In the genomic region with DNA sequence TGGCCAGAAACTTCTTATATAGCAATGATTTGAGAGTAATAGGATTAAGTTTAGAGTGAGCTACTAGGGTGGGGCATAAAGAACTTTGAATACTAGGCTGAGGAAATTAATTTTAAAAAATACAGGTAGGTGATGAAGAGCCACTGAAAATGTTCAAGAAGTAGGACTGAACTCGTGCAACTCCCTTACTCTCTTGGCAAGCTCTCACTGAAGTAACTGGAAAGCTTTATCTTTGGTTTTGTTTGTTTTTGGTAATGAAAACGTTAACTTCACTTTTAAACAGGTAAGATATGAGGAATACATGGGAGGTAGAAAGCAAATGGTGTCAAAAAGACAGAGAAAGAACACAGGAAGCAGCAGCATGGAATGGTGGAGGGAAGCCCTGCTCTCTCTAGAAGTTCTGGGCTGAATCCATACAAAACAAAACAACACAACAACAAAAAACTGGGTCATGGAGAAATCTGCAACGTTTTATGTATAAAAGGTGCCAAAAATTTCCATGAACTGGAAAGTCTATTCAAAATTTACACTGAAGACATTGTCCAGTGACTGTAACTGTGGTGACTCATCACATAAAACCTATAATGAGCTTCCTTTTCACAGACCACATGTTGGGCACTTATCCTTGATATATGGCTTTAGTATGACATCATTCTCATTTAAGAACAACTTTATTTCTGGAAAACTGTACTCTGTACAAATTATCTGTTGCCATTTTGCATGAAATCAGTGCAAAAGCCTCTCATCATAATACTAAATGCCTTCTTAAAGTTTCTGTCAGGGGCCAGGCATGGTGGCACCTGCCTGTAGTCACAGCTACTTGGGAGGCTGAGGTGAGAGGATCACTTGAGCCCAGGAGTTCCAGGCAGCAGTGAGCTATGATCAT, we compare ENCODE assay signal across 1 cellular context.
A peak's percentile ranks its signal among the peaks of the same experiment; 100 is the strongest.
TF ChIP-seq lines count a peak whose summit lies in the region.

No MANE protein-coding gene starts in this region.

TF ChIP-seq in HEK293, 187 proteins besides CTCF, POLR2A, EP300 and RAD21 (continued from another document and continues in another):
- TF ChIP-seq, protein P1, sequence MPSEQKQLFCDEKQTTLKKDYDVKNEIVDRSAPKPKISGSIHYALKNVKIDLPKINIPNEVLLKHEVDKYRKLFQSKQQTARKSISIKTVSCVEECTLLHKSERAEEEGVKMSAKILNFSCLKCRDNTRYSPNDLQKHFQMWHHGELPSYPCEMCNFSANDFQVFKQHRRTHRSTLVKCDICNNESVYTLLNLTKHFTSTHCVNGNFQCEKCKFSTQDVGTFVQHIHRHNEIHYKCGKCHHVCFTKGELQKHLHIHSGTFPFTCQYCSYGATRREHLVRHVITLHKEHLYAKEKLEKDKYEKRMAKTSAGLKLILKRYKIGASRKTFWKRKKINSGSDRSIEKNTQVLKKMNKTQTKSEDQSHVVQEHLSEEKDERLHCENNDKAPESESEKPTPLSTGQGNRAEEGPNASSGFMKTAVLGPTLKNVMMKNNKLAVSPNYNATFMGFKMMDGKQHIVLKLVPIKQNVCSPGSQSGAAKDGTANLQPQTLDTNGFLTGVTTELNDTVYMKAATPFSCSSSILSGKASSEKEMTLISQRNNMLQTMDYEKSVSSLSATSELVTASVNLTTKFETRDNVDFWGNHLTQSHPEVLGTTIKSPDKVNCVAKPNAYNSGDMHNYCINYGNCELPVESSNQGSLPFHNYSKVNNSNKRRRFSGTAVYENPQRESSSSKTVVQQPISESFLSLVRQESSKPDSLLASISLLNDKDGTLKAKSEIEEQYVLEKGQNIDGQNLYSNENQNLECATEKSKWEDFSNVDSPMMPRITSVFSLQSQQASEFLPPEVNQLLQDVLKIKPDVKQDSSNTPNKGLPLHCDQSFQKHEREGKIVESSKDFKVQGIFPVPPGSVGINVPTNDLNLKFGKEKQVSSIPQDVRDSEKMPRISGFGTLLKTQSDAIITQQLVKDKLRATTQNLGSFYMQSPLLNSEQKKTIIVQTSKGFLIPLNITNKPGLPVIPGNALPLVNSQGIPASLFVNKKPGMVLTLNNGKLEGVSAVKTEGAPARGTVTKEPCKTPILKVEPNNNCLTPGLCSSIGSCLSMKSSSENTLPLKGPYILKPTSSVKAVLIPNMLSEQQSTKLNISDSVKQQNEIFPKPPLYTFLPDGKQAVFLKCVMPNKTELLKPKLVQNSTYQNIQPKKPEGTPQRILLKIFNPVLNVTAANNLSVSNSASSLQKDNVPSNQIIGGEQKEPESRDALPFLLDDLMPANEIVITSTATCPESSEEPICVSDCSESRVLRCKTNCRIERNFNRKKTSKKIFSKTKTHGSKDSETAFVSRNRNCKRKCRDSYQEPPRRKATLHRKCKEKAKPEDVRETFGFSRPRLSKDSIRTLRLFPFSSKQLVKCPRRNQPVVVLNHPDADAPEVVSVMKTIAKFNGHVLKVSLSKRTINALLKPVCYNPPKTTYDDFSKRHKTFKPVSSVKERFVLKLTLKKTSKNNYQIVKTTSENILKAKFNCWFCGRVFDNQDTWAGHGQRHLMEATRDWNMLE (tag by site-specific recombination; conservative IDR thresholded peaks at IDR 0.05; ENCODE audit: low read depth): peak; percentile 57
- TF ChIP-seq GFI1B (tag by site-specific recombination; IDR thresholded peaks at IDR 0.05): peak; percentile 80
- TF ChIP-seq ZNF791 (tag by site-specific recombination; IDR thresholded peaks at IDR 0.05): no peak
- peak; percentile 21; the same call in 1 of the 2 replicates for TF ChIP-seq ZNF146 (tag by site-specific recombination; IDR thresholded peaks at IDR 0.05)
- TF ChIP-seq, protein P2, sequence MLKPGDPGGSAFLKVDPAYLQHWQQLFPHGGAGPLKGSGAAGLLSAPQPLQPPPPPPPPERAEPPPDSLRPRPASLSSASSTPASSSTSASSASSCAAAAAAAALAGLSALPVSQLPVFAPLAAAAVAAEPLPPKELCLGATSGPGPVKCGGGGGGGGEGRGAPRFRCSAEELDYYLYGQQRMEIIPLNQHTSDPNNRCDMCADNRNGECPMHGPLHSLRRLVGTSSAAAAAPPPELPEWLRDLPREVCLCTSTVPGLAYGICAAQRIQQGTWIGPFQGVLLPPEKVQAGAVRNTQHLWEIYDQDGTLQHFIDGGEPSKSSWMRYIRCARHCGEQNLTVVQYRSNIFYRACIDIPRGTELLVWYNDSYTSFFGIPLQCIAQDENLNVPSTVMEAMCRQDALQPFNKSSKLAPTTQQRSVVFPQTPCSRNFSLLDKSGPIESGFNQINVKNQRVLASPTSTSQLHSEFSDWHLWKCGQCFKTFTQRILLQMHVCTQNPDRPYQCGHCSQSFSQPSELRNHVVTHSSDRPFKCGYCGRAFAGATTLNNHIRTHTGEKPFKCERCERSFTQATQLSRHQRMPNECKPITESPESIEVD (tag by site-specific recombination; IDR thresholded peaks at IDR 0.05): peak; percentile 100
- TF ChIP-seq, protein P3, sequence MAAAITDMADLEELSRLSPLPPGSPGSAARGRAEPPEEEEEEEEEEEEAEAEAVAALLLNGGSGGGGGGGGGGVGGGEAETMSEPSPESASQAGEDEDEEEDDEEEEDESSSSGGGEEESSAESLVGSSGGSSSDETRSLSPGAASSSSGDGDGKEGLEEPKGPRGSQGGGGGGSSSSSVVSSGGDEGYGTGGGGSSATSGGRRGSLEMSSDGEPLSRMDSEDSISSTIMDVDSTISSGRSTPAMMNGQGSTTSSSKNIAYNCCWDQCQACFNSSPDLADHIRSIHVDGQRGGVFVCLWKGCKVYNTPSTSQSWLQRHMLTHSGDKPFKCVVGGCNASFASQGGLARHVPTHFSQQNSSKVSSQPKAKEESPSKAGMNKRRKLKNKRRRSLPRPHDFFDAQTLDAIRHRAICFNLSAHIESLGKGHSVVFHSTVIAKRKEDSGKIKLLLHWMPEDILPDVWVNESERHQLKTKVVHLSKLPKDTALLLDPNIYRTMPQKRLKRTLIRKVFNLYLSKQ (tag by site-specific recombination; IDR thresholded peaks at IDR 0.05; ENCODE audit: borderline replicate concordance): no peak
- 0 out of 2 replicates have a peak, but pooled peaks have one; percentile 16 for TF ChIP-seq MEIS1 (CRISPR knock-in tag; IDR thresholded peaks at IDR 0.05; ENCODE audit: borderline replicate concordance)
- peak; percentile 93 for TF ChIP-seq IKZF3 (tag by site-specific recombination; IDR thresholded peaks at IDR 0.05)
- TF ChIP-seq ZNF660 (tag by site-specific recombination; IDR thresholded peaks at IDR 0.05): peak; percentile 91; the same call in 1 of the 2 replicates
- TF ChIP-seq HIC1 (tag by site-specific recombination; IDR thresholded peaks at IDR 0.05): no peak
- TF ChIP-seq, protein P4, sequence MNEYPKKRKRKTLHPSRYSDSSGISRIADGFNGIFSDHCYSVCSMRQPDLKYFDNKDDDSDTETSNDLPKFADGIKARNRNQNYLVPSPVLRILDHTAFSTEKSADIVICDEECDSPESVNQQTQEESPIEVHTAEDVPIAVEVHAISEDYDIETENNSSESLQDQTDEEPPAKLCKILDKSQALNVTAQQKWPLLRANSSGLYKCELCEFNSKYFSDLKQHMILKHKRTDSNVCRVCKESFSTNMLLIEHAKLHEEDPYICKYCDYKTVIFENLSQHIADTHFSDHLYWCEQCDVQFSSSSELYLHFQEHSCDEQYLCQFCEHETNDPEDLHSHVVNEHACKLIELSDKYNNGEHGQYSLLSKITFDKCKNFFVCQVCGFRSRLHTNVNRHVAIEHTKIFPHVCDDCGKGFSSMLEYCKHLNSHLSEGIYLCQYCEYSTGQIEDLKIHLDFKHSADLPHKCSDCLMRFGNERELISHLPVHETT (tag by site-specific recombination; IDR thresholded peaks at IDR 0.05): peak; percentile 94
- no peak for TF ChIP-seq ZNF48 (tag by site-specific recombination; IDR thresholded peaks at IDR 0.05)
- peak; percentile 85; the same call in 1 of the 2 replicates for TF ChIP-seq ZNF391 (tag by site-specific recombination; IDR thresholded peaks at IDR 0.05; ENCODE audit: borderline replicate concordance, low read depth)
- TF ChIP-seq ZBTB1 (tag by site-specific recombination; IDR thresholded peaks at IDR 0.05): peak; percentile 43; the same call in 1 of the 2 replicates
- TF ChIP-seq ZBTB20 (tag by site-specific recombination; IDR thresholded peaks at IDR 0.05): peak; percentile 42; the same call in 1 of the 2 replicates
- TF ChIP-seq ZNF558 (tag by site-specific recombination; IDR thresholded peaks at IDR 0.05): peak; percentile 82
- TF ChIP-seq ZNF621 (tag by site-specific recombination; IDR thresholded peaks at IDR 0.05): 0 out of 2 replicates have a peak, but pooled peaks have one; percentile 24
- TF ChIP-seq ZNF223 (tag by site-specific recombination; IDR thresholded peaks at IDR 0.05): no peak
- peak; percentile 89 for TF ChIP-seq ZNF449 (tag by site-specific recombination; IDR thresholded peaks at IDR 0.05)
- TF ChIP-seq, protein P5, sequence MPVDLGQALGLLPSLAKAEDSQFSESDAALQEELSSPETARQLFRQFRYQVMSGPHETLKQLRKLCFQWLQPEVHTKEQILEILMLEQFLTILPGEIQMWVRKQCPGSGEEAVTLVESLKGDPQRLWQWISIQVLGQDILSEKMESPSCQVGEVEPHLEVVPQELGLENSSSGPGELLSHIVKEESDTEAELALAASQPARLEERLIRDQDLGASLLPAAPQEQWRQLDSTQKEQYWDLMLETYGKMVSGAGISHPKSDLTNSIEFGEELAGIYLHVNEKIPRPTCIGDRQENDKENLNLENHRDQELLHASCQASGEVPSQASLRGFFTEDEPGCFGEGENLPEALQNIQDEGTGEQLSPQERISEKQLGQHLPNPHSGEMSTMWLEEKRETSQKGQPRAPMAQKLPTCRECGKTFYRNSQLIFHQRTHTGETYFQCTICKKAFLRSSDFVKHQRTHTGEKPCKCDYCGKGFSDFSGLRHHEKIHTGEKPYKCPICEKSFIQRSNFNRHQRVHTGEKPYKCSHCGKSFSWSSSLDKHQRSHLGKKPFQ (tag by site-specific recombination; IDR thresholded peaks at IDR 0.05): peak; percentile 82
- no peak for TF ChIP-seq ZNF132 (tag by site-specific recombination; IDR thresholded peaks at IDR 0.05; ENCODE audit: borderline replicate concordance)
- TF ChIP-seq ZNF785 (tag by site-specific recombination; IDR thresholded peaks at IDR 0.05): no peak
- TF ChIP-seq ZFP37 (tag by site-specific recombination; IDR thresholded peaks at IDR 0.05): peak; percentile 79; the same call in 1 of the 2 replicates
- TF ChIP-seq ZNF777 (tag by site-specific recombination; IDR thresholded peaks at IDR 0.05; ENCODE audit: borderline replicate concordance): no peak
- no peak for TF ChIP-seq ZNF292 (tag by site-specific recombination; IDR thresholded peaks at IDR 0.05; ENCODE audit: borderline replicate concordance, low read depth)
- no peak for TF ChIP-seq ZNF10 (tag by site-specific recombination; IDR thresholded peaks at IDR 0.05)
- TF ChIP-seq, protein P6, sequence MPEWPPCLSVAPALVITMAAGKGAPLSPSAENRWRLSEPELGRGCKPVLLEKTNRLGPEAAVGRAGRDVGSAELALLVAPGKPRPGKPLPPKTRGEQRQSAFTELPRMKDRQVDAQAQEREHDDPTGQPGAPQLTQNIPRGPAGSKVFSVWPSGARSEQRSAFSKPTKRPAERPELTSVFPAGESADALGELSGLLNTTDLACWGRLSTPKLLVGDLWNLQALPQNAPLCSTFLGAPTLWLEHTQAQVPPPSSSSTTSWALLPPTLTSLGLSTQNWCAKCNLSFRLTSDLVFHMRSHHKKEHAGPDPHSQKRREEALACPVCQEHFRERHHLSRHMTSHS (tag by site-specific recombination; IDR thresholded peaks at IDR 0.05): no peak
- TF ChIP-seq GLI4 (tag by site-specific recombination; IDR thresholded peaks at IDR 0.05): no peak
- TF ChIP-seq ZNF692 (tag by site-specific recombination; IDR thresholded peaks at IDR 0.05): peak; percentile 75
- peak; percentile 98 for TF ChIP-seq SP7 (tag by site-specific recombination; IDR thresholded peaks at IDR 0.05)
- TF ChIP-seq BCL6B (tag by site-specific recombination; IDR thresholded peaks at IDR 0.05): peak; percentile 85; the same call in 1 of the 2 replicates
- peak; percentile 93 for TF ChIP-seq SCRT2 (tag by site-specific recombination; IDR thresholded peaks at IDR 0.05)
- TF ChIP-seq BCL11B (tag by site-specific recombination; IDR thresholded peaks at IDR 0.05; ENCODE audit: low read depth): no peak; the same call in 1 of the 2 replicates
- TF ChIP-seq ZNF23 (tag by site-specific recombination; IDR thresholded peaks at IDR 0.05; ENCODE audit: borderline replicate concordance): no peak
